8 cellular contexts compared by ENCODE assay signal in the genomic region with DNA sequence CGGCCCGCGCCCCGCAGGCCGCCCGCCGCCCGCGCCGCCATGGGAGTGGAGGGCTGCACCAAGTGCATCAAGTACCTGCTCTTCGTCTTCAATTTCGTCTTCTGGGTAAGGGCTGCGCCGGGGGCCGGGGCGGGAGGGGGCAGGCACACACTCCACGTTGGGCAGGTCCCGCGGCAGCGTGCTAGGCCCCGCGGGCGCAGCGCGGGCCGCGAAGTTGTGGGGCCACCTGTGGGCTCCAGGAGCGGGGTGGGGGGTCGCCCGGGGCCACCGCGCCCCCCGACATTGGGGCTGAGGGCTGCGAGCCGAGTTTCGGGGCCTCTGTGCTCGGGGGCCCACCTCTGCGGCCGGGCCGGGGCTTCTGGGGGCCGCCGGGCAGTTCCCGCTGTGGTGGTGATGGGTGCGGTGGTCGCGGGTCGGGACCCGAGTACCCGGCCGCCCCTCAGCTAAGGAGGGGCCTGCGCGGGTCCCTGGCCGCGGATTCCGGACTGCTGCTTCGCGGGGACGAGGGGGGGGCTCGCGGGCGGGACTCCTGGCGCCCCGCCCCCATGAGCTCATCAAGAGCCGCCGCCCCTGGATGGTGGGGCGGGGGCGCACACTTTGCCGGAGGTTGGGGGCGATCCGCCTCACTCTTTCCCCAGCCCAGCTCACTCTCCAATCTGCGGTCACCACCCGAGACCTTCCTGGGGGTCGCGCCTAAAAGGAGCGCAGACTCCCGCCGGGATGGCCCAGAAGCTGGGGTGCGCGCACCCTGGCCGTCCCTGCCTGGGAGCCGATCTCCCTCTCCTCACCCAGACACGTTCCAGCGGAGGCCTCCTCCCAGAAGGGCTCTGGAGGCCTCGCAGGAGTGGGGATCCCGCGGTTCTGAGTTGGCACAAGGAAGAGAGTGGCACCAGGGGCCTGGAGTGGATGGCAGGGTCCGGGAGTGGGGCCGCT. TPM values are rescaled to one million over a fixed set of nuclear protein-coding genes. Genes with fewer than 3 reads are reported as not detected.
DNase-seq lines count a peak whose midpoint lies in the region; ATAC-seq and TF ChIP-seq lines count a peak whose summit lies in the region.

No MANE protein-coding gene starts in this region.

- peak overlapping the region; percentile 88 for H3K4me3 Mint-ChIP-seq in activated T-cell treated with anti-CD3 and anti-CD28 coated beads, Interleukin-2, amount 50 U/mL, for 4 hours
- H3K4me3 Mint-ChIP-seq in naive B cell, result peak overlapping the region; percentile 80 to 92 (median 86)

- no peaks in the 10 kb centered on the region for H3K36me3 Mint-ChIP-seq in activated T-cell treated with anti-CD3 and anti-CD28 coated beads, Interleukin-2, amount 50 U/mL, for 4 hours (ENCODE audit: insufficient read depth)
- no peaks in the 10 kb centered on the region for H3K36me3 Mint-ChIP-seq in naive B cell

- peak; percentile 27 for ATAC-seq in GM21381 (IDR thresholded peaks at IDR 0.05; ENCODE audit: unreplicated experiment)
- peak; percentile 57 to 58 for ATAC-seq in activated T-cell treated with anti-CD3 and anti-CD28 coated beads, Interleukin-2, amount 50 U/mL, for 4 hours
- peak; percentile 41 for ATAC-seq in esophagus mucosa
- peak; percentile 56 to 57 for ATAC-seq in naive B cell (ENCODE audit: low read depth in 2 of 2)
- no peak for ATAC-seq in HG03378 (IDR thresholded peaks at IDR 0.05; ENCODE audit: unreplicated experiment)

- H3K4me1 ChIP-seq in BE2C (no peaks in the 10 kb centered on the region), thymus (ENCODE audit: control insufficient read depth, insufficient read depth, low read length) (peaks cover 27% of the 10 kb centered on the region)

- H3K27ac ChIP-seq in thymus (ENCODE audit: low read depth), result peak overlapping the region; percentile 85

- no peaks in the 10 kb centered on the region; the same call in 1 of the 2 replicates for H3K36me3 ChIP-seq in BE2C
- H3K36me3 ChIP-seq in thymus (ENCODE audit: control insufficient read depth, insufficient read depth), result peaks cover 17% of the 10 kb centered on the region

- peaks cover 39% of the 10 kb centered on the region for H3K4me1 Mint-ChIP-seq in activated T-cell treated with anti-CD3 and anti-CD28 coated beads, Interleukin-2, amount 50 U/mL, for 4 hours (ENCODE audit: low read depth)
- H3K4me1 Mint-ChIP-seq in naive B cell, result peaks cover 26 to 47% (median 45%) of the 10 kb centered on the region in 3 donors

- TF ChIP-seq CTCF in BE2C (IDR thresholded peaks at IDR 0.05; ENCODE audit: low read depth, low read length), result no peak

- H3K4me3 ChIP-seq in BE2C (ENCODE audit: low read depth, low read length), result peak overlapping the region; percentile 73
- H3K4me3 ChIP-seq in thymus (ENCODE audit: low read length), result peak overlapping the region; percentile 92

- no peaks in the 10 kb centered on the region for H3K27me3 Mint-ChIP-seq in activated T-cell treated with anti-CD3 and anti-CD28 coated beads, Interleukin-2, amount 50 U/mL, for 4 hours (ENCODE audit: low read depth)
- H3K27me3 Mint-ChIP-seq in naive B cell, result no peaks in the 10 kb centered on the region

- H3K9me3 ChIP-seq in BE2C (no peaks in the 10 kb centered on the region), thymus (ENCODE audit: control insufficient read depth) (peaks cover 1% of the 10 kb centered on the region)

- H3K27me3 ChIP-seq in BE2C (no peaks in the 10 kb centered on the region), thymus (ENCODE audit: control insufficient read depth, insufficient read depth) (no peaks in the 10 kb centered on the region)

- under 1% methylated on average over 88 of the region's 88 CpGs for WGBS in thymus

- peak overlapping the region in 5 of 6 donors; percentile 42 to 93 (median 84) for H3K27ac Mint-ChIP-seq in naive B cell

- no peaks in the 10 kb centered on the region for H3K9me3 Mint-ChIP-seq in activated T-cell treated with anti-CD3 and anti-CD28 coated beads, Interleukin-2, amount 50 U/mL, for 4 hours
- H3K9me3 Mint-ChIP-seq in naive B cell, result peaks cover 0 to 1% (median 0%) of the 10 kb centered on the region in 7 donors

- DNase-seq in BE2C (peak; percentile 46), NCI-H1105 treated with DMSO at 0.1 percent for 48 hours (lab: John Stamatoyannopoulos, UW) (peak; percentile 16), naive B cell (peak; percentile 44)
- peak; percentile 62 for DNase-seq in activated T-cell treated with anti-CD3 and anti-CD28 coated beads, Interleukin-2, amount 50 U/mL, for 4 hours

RNA-seq across cellular contexts. Expression of a gene that starts 0.7 kb away (rescaled TPM):
- polyA plus RNA-seq in BE2C (2012; ENCODE audit: insufficient read depth, insufficient read length, low read depth), result 739 TPM
- total RNA-seq in activated T-cell treated with anti-CD3 and anti-CD28 coated beads, Interleukin-2, amount 50 U/mL, for 4 hours, result 100 to 1,000 TPM; 205 to 227 (median 209) TPM
- total RNA-seq in esophagus mucosa, result 150 TPM
- polyA plus RNA-seq in naive B cell (ENCODE audit: low read depth in 6 of 6) (100 to 1,000 TPM; 110 to 279 (median 240) TPM), thymus (179 TPM)

RNA-seq across cellular contexts. Expression of a gene that starts 22.8 kb away (rescaled TPM):
- 371 TPM for polyA plus RNA-seq in BE2C (2012; ENCODE audit: insufficient read depth, insufficient read length, low read depth)
- 100 to 1,000 TPM; 119 to 127 (median 122) TPM for total RNA-seq in activated T-cell treated with anti-CD3 and anti-CD28 coated beads, Interleukin-2, amount 50 U/mL, for 4 hours
- 36.7 TPM for total RNA-seq in esophagus mucosa
- polyA plus RNA-seq in naive B cell (ENCODE audit: low read depth in 6 of 6), result 10 to 100 TPM; 54.7 to 76.0 (median 67.9) TPM
- polyA plus RNA-seq in thymus, result 62.0 TPM
